ENCODE assay signal across 1 cellular context in the genomic region with DNA sequence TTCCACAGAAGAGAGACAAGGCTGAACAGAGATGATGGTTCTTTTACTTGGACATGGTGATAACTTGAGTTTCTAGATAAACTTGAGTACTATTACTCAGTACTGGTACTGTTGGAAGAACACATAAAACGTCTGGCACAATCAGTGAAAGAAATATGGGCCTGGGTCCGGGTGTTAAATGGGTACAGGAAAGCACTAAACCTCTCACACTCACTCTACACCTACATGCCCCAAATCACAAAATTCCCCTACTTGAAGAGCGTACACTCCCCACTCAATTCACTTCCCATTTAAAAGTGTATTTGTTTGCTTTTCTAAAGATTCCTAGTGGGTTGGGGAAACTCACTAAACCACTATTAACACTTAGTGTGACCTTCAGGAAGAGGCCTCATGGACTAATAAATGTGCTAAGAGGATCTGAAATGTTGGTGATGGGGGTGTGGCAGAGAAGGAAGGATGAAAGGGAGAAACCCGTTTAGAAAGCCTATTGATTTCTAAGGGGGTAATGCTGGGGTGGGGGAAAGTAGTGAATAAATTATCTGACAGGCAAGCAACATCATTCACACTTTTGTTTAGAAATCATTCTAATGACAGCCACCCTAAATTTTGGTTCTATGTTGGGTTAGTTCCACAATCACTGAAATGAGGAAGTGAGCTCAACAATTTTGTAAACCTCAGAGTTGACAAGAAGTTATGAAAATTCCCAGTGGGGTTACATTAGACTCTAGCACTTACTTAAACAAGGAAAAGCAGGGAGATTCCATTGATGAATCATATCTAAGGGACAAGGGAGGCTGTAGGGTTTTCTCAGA.
TF ChIP-seq lines count a peak whose summit lies in the region.

No MANE protein-coding gene starts in this region.

TF ChIP-seq in SK-N-SH treated with all-trans-retinoic acid at 6 μM for 48 hours, 23 proteins besides CTCF, POLR2A, EP300 and RAD21 (continued from another document):
- TF ChIP-seq, protein P1, sequence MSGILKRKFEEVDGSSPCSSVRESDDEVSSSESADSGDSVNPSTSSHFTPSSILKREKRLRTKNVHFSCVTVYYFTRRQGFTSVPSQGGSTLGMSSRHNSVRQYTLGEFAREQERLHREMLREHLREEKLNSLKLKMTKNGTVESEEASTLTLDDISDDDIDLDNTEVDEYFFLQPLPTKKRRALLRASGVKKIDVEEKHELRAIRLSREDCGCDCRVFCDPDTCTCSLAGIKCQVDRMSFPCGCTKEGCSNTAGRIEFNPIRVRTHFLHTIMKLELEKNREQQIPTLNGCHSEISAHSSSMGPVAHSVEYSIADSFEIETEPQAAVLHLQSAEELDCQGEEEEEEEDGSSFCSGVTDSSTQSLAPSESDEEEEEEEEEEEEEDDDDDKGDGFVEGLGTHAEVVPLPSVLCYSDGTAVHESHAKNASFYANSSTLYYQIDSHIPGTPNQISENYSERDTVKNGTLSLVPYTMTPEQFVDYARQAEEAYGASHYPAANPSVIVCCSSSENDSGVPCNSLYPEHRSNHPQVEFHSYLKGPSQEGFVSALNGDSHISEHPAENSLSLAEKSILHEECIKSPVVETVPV (CRISPR knock-in tag; IDR thresholded peaks at IDR 0.05): no peak
- TF ChIP-seq SNAI2 (CRISPR knock-in tag; IDR thresholded peaks at IDR 0.05) (no peak), ZFP3 (CRISPR knock-in tag; IDR thresholded peaks at IDR 0.05) (no peak)
- TF ChIP-seq, protein P2, sequence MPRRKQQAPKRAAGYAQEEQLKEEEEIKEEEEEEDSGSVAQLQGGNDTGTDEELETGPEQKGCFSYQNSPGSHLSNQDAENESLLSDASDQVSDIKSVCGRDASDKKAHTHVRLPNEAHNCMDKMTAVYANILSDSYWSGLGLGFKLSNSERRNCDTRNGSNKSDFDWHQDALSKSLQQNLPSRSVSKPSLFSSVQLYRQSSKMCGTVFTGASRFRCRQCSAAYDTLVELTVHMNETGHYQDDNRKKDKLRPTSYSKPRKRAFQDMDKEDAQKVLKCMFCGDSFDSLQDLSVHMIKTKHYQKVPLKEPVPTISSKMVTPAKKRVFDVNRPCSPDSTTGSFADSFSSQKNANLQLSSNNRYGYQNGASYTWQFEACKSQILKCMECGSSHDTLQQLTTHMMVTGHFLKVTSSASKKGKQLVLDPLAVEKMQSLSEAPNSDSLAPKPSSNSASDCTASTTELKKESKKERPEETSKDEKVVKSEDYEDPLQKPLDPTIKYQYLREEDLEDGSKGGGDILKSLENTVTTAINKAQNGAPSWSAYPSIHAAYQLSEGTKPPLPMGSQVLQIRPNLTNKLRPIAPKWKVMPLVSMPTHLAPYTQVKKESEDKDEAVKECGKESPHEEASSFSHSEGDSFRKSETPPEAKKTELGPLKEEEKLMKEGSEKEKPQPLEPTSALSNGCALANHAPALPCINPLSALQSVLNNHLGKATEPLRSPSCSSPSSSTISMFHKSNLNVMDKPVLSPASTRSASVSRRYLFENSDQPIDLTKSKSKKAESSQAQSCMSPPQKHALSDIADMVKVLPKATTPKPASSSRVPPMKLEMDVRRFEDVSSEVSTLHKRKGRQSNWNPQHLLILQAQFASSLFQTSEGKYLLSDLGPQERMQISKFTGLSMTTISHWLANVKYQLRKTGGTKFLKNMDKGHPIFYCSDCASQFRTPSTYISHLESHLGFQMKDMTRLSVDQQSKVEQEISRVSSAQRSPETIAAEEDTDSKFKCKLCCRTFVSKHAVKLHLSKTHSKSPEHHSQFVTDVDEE (CRISPR knock-in tag; IDR thresholded peaks at IDR 0.05): no peak
